Comparison of ENCODE assay signal across 13 cellular contexts in genomic region chr1:16442273-16442672, GRCh38. TPM values are rescaled to one million over a fixed set of nuclear protein-coding genes. Genes with fewer than 3 reads are reported as not detected.
A peak's percentile ranks its signal among the peaks of the same experiment; 100 is the strongest.
DNase-seq lines count a peak whose midpoint lies in the region; ATAC-seq and TF ChIP-seq lines count a peak whose summit lies in the region.
"Had no signal": no experiment of that assay in that cellular context is flagged by ENCODE, and none has a peak within 500 bp of the region (broad histone marks: within the 10 kb centered on the region; RNA-seq: fewer than 3 reads in every experiment).

No MANE protein-coding gene starts in this region.

- no peak for ATAC-seq in HG03196 (IDR thresholded peaks at IDR 0.05; ENCODE audit: unreplicated experiment)
- ATAC-seq: HCT116 had no signal

- no peak for TF ChIP-seq POLR2A in NB4 (IDR thresholded peaks at IDR 0.05; ENCODE audit: extremely low read depth, insufficient read length)

- H3K4me3 ChIP-seq in NB4 (ENCODE audit: low read depth, low read length) (no peak overlapping the region), adipocyte (ENCODE audit: low read length) (no peak overlapping the region)

- H3K9me3 Mint-ChIP-seq in osteocyte (ENCODE audit: unreplicated experiment) = no peaks in the 10 kb centered on the region

- TF ChIP-seq CTCF in NB4 (IDR thresholded peaks at IDR 0.05; ENCODE audit: low read depth, low read length) (no peak), osteocyte (IDR thresholded peaks at IDR 0.05) (no peak)

- H3K4me1 Mint-ChIP-seq in osteocyte (ENCODE audit: unreplicated experiment) = peaks cover 21% of the 10 kb centered on the region

- H3K36me3 ChIP-seq in adipocyte (ENCODE audit: control insufficient read depth, insufficient read depth, low read length, severe bottlenecking) = peaks cover 36% of the 10 kb centered on the region

- no peaks in the 10 kb centered on the region for H3K27me3 Mint-ChIP-seq in osteocyte (ENCODE audit: unreplicated experiment)

- no peak overlapping the region for H3K27ac Mint-ChIP-seq in osteocyte (ENCODE audit: unreplicated experiment)

- peaks cover 10% of the 10 kb centered on the region for H3K36me3 Mint-ChIP-seq in osteocyte (ENCODE audit: unreplicated experiment)

- peak overlapping the region; percentile 82 for H3K4me3 Mint-ChIP-seq in osteocyte (ENCODE audit: unreplicated experiment)

- peak overlapping the region; percentile 17 for H3K9ac ChIP-seq in adipocyte (ENCODE audit: low read length)

- DNase-seq in SIG-M5 treated with dmso at 0.1 percent for 504 hours (lab: John Stamatoyannopoulos, UW; ENCODE audit: unreplicated experiment) (peak; percentile 1), SIG-M5 (lab: John Stamatoyannopoulos, UW) (no peak), NB4 (ENCODE audit: low read depth) (peak; percentile 22), adipocyte (ENCODE audit: low read depth) (no peak), osteocyte (ENCODE audit: extremely low spot score, unreplicated experiment) (no peak), SKM-1 treated with dmso at 0.1 percent for 144 hours (lab: John Stamatoyannopoulos, UW; ENCODE audit: unreplicated experiment) (no peak), HK-2 (ENCODE audit: unreplicated experiment) (no peak)
- DNase-seq: activated CD4-positive, alpha-beta T cell treated with anti-CD3 and anti-CD28 coated beads, Interleukin-2, amount 50 U/mL, for 4 hours; kidney glomerular epithelial cell; NCI-H1092 treated with DMSO at 0.1 percent for 48 hours; retina had no signal

- peaks cover 13% of the 10 kb centered on the region for H3K4me1 ChIP-seq in adipocyte (ENCODE audit: control insufficient read depth, insufficient read depth, low read length)

- H3K27me3 ChIP-seq in adipocyte (replicated peaks; ENCODE audit: control insufficient read depth, insufficient read depth, low read length) = no peaks in the 10 kb centered on the region

- no peaks in the 10 kb centered on the region for H3K9me3 ChIP-seq in adipocyte (ENCODE audit: control insufficient read depth, low read length)

RNA-seq across cellular contexts. Expression of gene NECAP2, which starts 1.7 kb away (rescaled TPM):
- total RNA-seq in osteocyte = 62.0 and 67.5 TPM in 2 replicates

RNA-seq across cellular contexts. Expression of gene SPATA21, which starts 5.0 kb away (rescaled TPM):
- total RNA-seq in osteocyte = not detected in 2 replicates

Comparison
In these comparisons a context has a peak if more than half of its experiments do, and no peak if none do; other contexts are left out.
1. DNase-seq: peak in SIG-M5 treated with dmso at 0.1 percent for 504 hours (single experiment) and NB4 (single experiment); none in SIG-M5 (single experiment), adipocyte (single experiment), osteocyte (single experiment), SKM-1 treated with dmso at 0.1 percent for 144 hours (single experiment) and HK-2 (single experiment).